ENCODE assay signal across 8 cellular contexts in the genomic region with DNA sequence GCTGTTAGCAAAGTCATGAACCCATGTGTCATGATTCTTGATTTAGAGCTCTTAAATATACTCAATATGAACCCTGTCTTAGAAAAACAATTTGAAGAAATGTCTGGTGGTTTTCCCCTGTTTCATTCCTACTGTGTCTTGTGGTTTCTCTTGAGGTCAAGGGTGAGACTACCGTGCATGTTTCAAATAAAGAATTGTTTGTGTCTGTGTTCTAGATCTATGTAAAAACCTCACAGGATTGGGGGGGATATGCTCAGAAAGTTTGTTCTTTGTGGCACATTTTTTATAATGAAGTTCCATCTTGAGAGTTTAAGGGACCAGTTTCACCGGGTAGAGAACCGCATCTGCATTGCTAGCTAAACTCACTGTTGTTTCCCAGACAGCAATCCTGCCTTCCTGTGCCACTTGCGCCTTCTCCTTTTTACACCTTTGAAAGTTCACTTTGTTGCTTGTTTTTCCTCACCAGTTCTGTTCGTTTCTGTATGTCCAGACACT. TPM values are rescaled to one million over a fixed set of nuclear protein-coding genes. Genes with fewer than 3 reads are reported as not detected.
DNase-seq lines count a peak whose midpoint lies in the region; ATAC-seq and TF ChIP-seq lines count a peak whose summit lies in the region.

No MANE protein-coding gene starts in this region.

- H3K27ac ChIP-seq in right atrium auricular region: no peak overlapping the region

- ATAC-seq in activated CD4-positive, alpha-beta T cell treated with anti-CD3 and anti-CD28 coated beads for 36 hours: peak; percentile 61
- ATAC-seq in HG02840 (IDR thresholded peaks at IDR 0.05; ENCODE audit: low FRiP score, unreplicated experiment): peak; percentile 66
- ATAC-seq in stimulated activated effector memory CD8-positive, alpha-beta T cell treated with anti-CD3 and anti-CD28 coated beads, Interleukin-12 subunit alpha, Interleukin-12 subunit beta, amount 100 ng/mL, for 72 hours: peak; percentile 74

- H3K4me3 ChIP-seq in right atrium auricular region: no peak overlapping the region

- POLR2A ChIA-PET in activated CD4-positive, alpha-beta T cell treated with anti-CD3 and anti-CD28 coated beads for 36 hours (lab: Charles Lee): interaction anchor here (0.6 to 1.2 kb wide), 6 partner anchors 8 to 169 kb away, joined by 3 to 10 read pairs (median 4); a partner anchor contains a TSS

- H3K4me1 ChIP-seq in right atrium auricular region: peaks cover 0 to 40% of the 10 kb centered on the region in 2 donors

- H3K4me3 Mint-ChIP-seq in activated CD4-positive, alpha-beta T cell treated with anti-CD3 and anti-CD28 coated beads for 36 hours: peak overlapping the region; percentile 24
- peak overlapping the region; percentile 72 for H3K4me3 Mint-ChIP-seq in stimulated activated effector memory CD8-positive, alpha-beta T cell treated with anti-CD3 and anti-CD28 coated beads, Interleukin-12 subunit alpha, Interleukin-12 subunit beta, amount 100 ng/mL, for 72 hours

- CTCF ChIA-PET in activated CD4-positive, alpha-beta T cell treated with anti-CD3 and anti-CD28 coated beads for 36 hours (lab: Charles Lee): interaction anchor here (0.6 to 1.3 kb wide), 6 partner anchors 9 to 747 kb away, joined by 3 to 7 read pairs (median 3); no protein-coding TSS in a partner anchor

- no peaks in the 10 kb centered on the region for H3K9me3 ChIP-seq in right atrium auricular region

- H3K4me1 Mint-ChIP-seq in activated CD4-positive, alpha-beta T cell treated with anti-CD3 and anti-CD28 coated beads for 36 hours: peaks cover 67% of the 10 kb centered on the region
- H3K4me1 Mint-ChIP-seq in stimulated activated effector memory CD8-positive, alpha-beta T cell treated with anti-CD3 and anti-CD28 coated beads, Interleukin-12 subunit alpha, Interleukin-12 subunit beta, amount 100 ng/mL, for 72 hours: peaks cover 66% of the 10 kb centered on the region

- no peak for TF ChIP-seq CTCF in right atrium auricular region (IDR thresholded peaks at IDR 0.05)

- intact Hi-C loops in activated CD4-positive, alpha-beta T cell treated with anti-CD3 and anti-CD28 coated beads for 36 hours (cut with DNase I, micrococcal nuclease): loop anchor here (1.0 to 10.0 kb wide), 7 partner anchors 14 to 814 kb away; a partner anchor contains a TSS

- peak overlapping the region; percentile 70 for H3K27ac Mint-ChIP-seq in activated CD4-positive, alpha-beta T cell treated with anti-CD3 and anti-CD28 coated beads for 36 hours
- peak overlapping the region; percentile 94 for H3K27ac Mint-ChIP-seq in stimulated activated effector memory CD8-positive, alpha-beta T cell treated with anti-CD3 and anti-CD28 coated beads, Interleukin-12 subunit alpha, Interleukin-12 subunit beta, amount 100 ng/mL, for 72 hours

- peaks cover 6% of the 10 kb centered on the region for H3K36me3 ChIP-seq in right atrium auricular region

- H3K27me3 ChIP-seq in right atrium auricular region: no peaks in the 10 kb centered on the region

- H3K27me3 Mint-ChIP-seq in activated CD4-positive, alpha-beta T cell treated with anti-CD3 and anti-CD28 coated beads for 36 hours: no peaks in the 10 kb centered on the region

- peak; percentile 31 for DNase-seq in activated CD4-positive, alpha-beta T cell treated with anti-CD3 and anti-CD28 coated beads for 36 hours
- no peak for DNase-seq in activated CD4-positive, alpha-beta T cell treated with anti-CD3 and anti-CD28 coated beads for 1 hour
- peak; percentile 70 for DNase-seq in OCI-M1 (lab: John Stamatoyannopoulos, UW)
- DNase-seq in effector CD4-positive, alpha-beta T cell: peak; percentile 29
- DNase-seq in stimulated activated effector memory CD8-positive, alpha-beta T cell treated with anti-CD3 and anti-CD28 coated beads, Interleukin-12 subunit alpha, Interleukin-12 subunit beta, amount 100 ng/mL, for 72 hours (ENCODE audit: low spot score in 2 of 2): peak in 1 of 2 donors; percentile 64
- DNase-seq in right atrium auricular region (ENCODE audit: low spot score): no peak
- no peak for DNase-seq in DMS79 treated with DMSO at 0.1 percent for 48 hours (lab: John Stamatoyannopoulos, UW)

- H3K36me3 Mint-ChIP-seq in activated CD4-positive, alpha-beta T cell treated with anti-CD3 and anti-CD28 coated beads for 36 hours (ENCODE audit: low read depth): peaks cover 3% of the 10 kb centered on the region
- peaks cover 33% of the 10 kb centered on the region for H3K36me3 Mint-ChIP-seq in stimulated activated effector memory CD8-positive, alpha-beta T cell treated with anti-CD3 and anti-CD28 coated beads, Interleukin-12 subunit alpha, Interleukin-12 subunit beta, amount 100 ng/mL, for 72 hours

- H3K9me3 Mint-ChIP-seq in activated CD4-positive, alpha-beta T cell treated with anti-CD3 and anti-CD28 coated beads for 36 hours (ENCODE audit: low read depth): no peaks in the 10 kb centered on the region
- H3K9me3 Mint-ChIP-seq in stimulated activated effector memory CD8-positive, alpha-beta T cell treated with anti-CD3 and anti-CD28 coated beads, Interleukin-12 subunit alpha, Interleukin-12 subunit beta, amount 100 ng/mL, for 72 hours: no peaks in the 10 kb centered on the region

RNA-seq across cellular contexts. Expression of a gene that starts 30.9 kb away (rescaled TPM):
- total RNA-seq in activated CD4-positive, alpha-beta T cell treated with anti-CD3 and anti-CD28 coated beads for 36 hours: 100 to 1,000 TPM; 394 to 452 TPM
- total RNA-seq in right atrium auricular region: 10 to 100 TPM; 40.5 to 59.7 TPM

RNA-seq across cellular contexts. Expression of a gene that starts 54.4 kb away (rescaled TPM):
- total RNA-seq in activated CD4-positive, alpha-beta T cell treated with anti-CD3 and anti-CD28 coated beads for 36 hours: 10 to 100 TPM; 38.7 to 43.7 TPM
- 10 to 100 TPM; 14.8 to 16.7 TPM for total RNA-seq in right atrium auricular region

Comparison
In these comparisons a context has a peak if more than half of its experiments do, and no peak if none do; other contexts are left out.
1. DNase-seq: peak in activated CD4-positive, alpha-beta T cell treated with anti-CD3 and anti-CD28 coated beads for 36 hours (single experiment), OCI-M1 (single experiment) and effector CD4-positive, alpha-beta T cell (single experiment); none in activated CD4-positive, alpha-beta T cell treated with anti-CD3 and anti-CD28 coated beads for 1 hour (single experiment), right atrium auricular region (single experiment) and DMS79 treated with DMSO at 0.1 percent for 48 hours (single experiment).
2. RNA of a gene that starts 30.9 kb away (total RNA-seq): 394 to 452 TPM in activated CD4-positive, alpha-beta T cell treated with anti-CD3 and anti-CD28 coated beads for 36 hours; 40.5 to 59.7 TPM in right atrium auricular region; every median in the first group is over 4 times any median in the second.
3. Peak in every context shown above with its lines, with median percentiles within 50 percentile points of each other: ATAC-seq.